Comparison of ENCODE assay signal across 8 cellular contexts in genomic region chr10:18650618-18651017, GRCh38. TPM values are rescaled to one million over a fixed set of nuclear protein-coding genes. Genes with fewer than 3 reads are reported as not detected.
DNase-seq lines count a peak whose midpoint lies in the region; ATAC-seq and TF ChIP-seq lines count a peak whose summit lies in the region.

No MANE protein-coding gene starts in this region.

- H3K36me3 Mint-ChIP-seq in activated CD4-positive, alpha-beta T cell treated with anti-CD3 and anti-CD28 coated beads, Interleukin-2, amount 10 ng/mL, durations not matched to agents 7 days and 5 days (ENCODE audit: low read depth): peaks cover 20% of the 10 kb centered on the region
- H3K36me3 Mint-ChIP-seq in activated T-helper 2 cell treated with anti-CD3 and anti-CD28 coated beads, Interferon-gamma antibody, Interleukin-2, Interleukin-4, amounts not matched to agents 10 μg/mL and 5 μg/mL and 100 μg/mL, durations not matched to agents 14 hours and 24 hours and 36 hours (ENCODE audit: low read depth): peaks cover 13% of the 10 kb centered on the region

- POLR2A ChIA-PET in activated CD4-positive, alpha-beta T cell treated with anti-CD3 and anti-CD28 coated beads, Interleukin-2, amount 10 ng/mL, durations not matched to agents 7 days and 5 days (lab: Charles Lee): no interaction called here

- TF ChIP-seq CTCF in thyroid gland (IDR thresholded peaks at IDR 0.05): no peak

- H3K27ac Mint-ChIP-seq in activated CD4-positive, alpha-beta T cell treated with anti-CD3 and anti-CD28 coated beads, Interleukin-2, amount 10 ng/mL, durations not matched to agents 7 days and 5 days: peak overlapping the region; percentile 98
- peak overlapping the region; percentile 93 for H3K27ac Mint-ChIP-seq in activated T-helper 2 cell treated with anti-CD3 and anti-CD28 coated beads, Interferon-gamma antibody, Interleukin-2, Interleukin-4, amounts not matched to agents 10 μg/mL and 5 μg/mL and 100 μg/mL, durations not matched to agents 14 hours and 24 hours and 36 hours

- DNase-seq in activated CD4-positive, alpha-beta T cell treated with anti-CD3 and anti-CD28 coated beads, Interleukin-2, amount 10 ng/mL, durations not matched to agents 7 days and 5 days: peak; percentile 25
- no peak for DNase-seq in activated CD4-positive, alpha-beta T cell treated with anti-CD3 and anti-CD28 coated beads for 1 hour
- DNase-seq in activated T-helper 2 cell treated with anti-CD3 and anti-CD28 coated beads, Interferon-gamma antibody, Interleukin-2, Interleukin-4, amounts not matched to agents 10 μg/mL and 5 μg/mL and 100 μg/mL, durations not matched to agents 14 hours and 24 hours and 36 hours (ENCODE audit: low spot score): no peak
- peak; percentile 5 for DNase-seq in kidney tubule cell (ENCODE audit: low spot score)
- DNase-seq in thyroid gland: no peak
- DNase-seq in ecto neural progenitor cell (ENCODE audit: low spot score): no peak

- H3K27ac ChIP-seq in thyroid gland: no peak overlapping the region

- no peaks in the 10 kb centered on the region for H3K36me3 ChIP-seq in thyroid gland

- H3K4me3 Mint-ChIP-seq in activated CD4-positive, alpha-beta T cell treated with anti-CD3 and anti-CD28 coated beads, Interleukin-2, amount 10 ng/mL, durations not matched to agents 7 days and 5 days: peak overlapping the region; percentile 97
- peak overlapping the region; percentile 91 for H3K4me3 Mint-ChIP-seq in activated T-helper 2 cell treated with anti-CD3 and anti-CD28 coated beads, Interferon-gamma antibody, Interleukin-2, Interleukin-4, amounts not matched to agents 10 μg/mL and 5 μg/mL and 100 μg/mL, durations not matched to agents 14 hours and 24 hours and 36 hours (ENCODE audit: low read depth)

- CTCF ChIA-PET in activated CD4-positive, alpha-beta T cell treated with anti-CD3 and anti-CD28 coated beads, Interleukin-2, amount 10 ng/mL, durations not matched to agents 7 days and 5 days (lab: Charles Lee): interaction anchor here (1.4 kb wide), 1 partner anchor 13 kb away, joined by 3 read pairs; no protein-coding TSS in a partner anchor

- peaks cover 40% of the 10 kb centered on the region for H3K4me1 Mint-ChIP-seq in activated CD4-positive, alpha-beta T cell treated with anti-CD3 and anti-CD28 coated beads, Interleukin-2, amount 10 ng/mL, durations not matched to agents 7 days and 5 days
- H3K4me1 Mint-ChIP-seq in activated T-helper 2 cell treated with anti-CD3 and anti-CD28 coated beads, Interferon-gamma antibody, Interleukin-2, Interleukin-4, amounts not matched to agents 10 μg/mL and 5 μg/mL and 100 μg/mL, durations not matched to agents 14 hours and 24 hours and 36 hours (ENCODE audit: low read depth): peaks cover 36% of the 10 kb centered on the region

- H3K27me3 ChIP-seq in thyroid gland: no peaks in the 10 kb centered on the region

- peaks cover 4 to 13% of the 10 kb centered on the region in 2 donors for H3K4me1 ChIP-seq in thyroid gland

- no peaks in the 10 kb centered on the region for H3K9me3 Mint-ChIP-seq in activated CD4-positive, alpha-beta T cell treated with anti-CD3 and anti-CD28 coated beads, Interleukin-2, amount 10 ng/mL, durations not matched to agents 7 days and 5 days
- H3K9me3 Mint-ChIP-seq in activated T-helper 2 cell treated with anti-CD3 and anti-CD28 coated beads, Interferon-gamma antibody, Interleukin-2, Interleukin-4, amounts not matched to agents 10 μg/mL and 5 μg/mL and 100 μg/mL, durations not matched to agents 14 hours and 24 hours and 36 hours: no peaks in the 10 kb centered on the region

- H3K4me3 ChIP-seq in thyroid gland (replicated peaks in 1 of 3): peak overlapping the region in 2 of 3 donors; percentile 28 to 48

- no peak for ATAC-seq in GM18498 (IDR thresholded peaks at IDR 0.05; ENCODE audit: unreplicated experiment)
- ATAC-seq in GM19452 (IDR thresholded peaks at IDR 0.05; ENCODE audit: unreplicated experiment): no peak

- 0 to 4% methylated on average over 4 of the region's 4 CpGs for WGBS in thyroid gland, 2 donors

- TF ChIP-seq POLR2A in thyroid gland (IDR thresholded peaks at IDR 0.05): no peak

- intact Hi-C loops in activated T-helper 2 cell treated with anti-CD3 and anti-CD28 coated beads, Interferon-gamma antibody, Interleukin-2, Interleukin-4, amounts not matched to agents 10 μg/mL and 5 μg/mL and 100 μg/mL, durations not matched to agents 14 hours and 24 hours and 36 hours (cut with micrococcal nuclease): loop anchor here (1.0 to 10.0 kb wide), 5 partner anchors 9 to 1836 kb away; partner anchors contain the start of genes ARL5B, RSU1 and STAM
- intact Hi-C loops in thyroid gland (cut with DNase I): no loop called here

- no peaks in the 10 kb centered on the region for H3K27me3 Mint-ChIP-seq in activated CD4-positive, alpha-beta T cell treated with anti-CD3 and anti-CD28 coated beads, Interleukin-2, amount 10 ng/mL, durations not matched to agents 7 days and 5 days
- H3K27me3 Mint-ChIP-seq in activated T-helper 2 cell treated with anti-CD3 and anti-CD28 coated beads, Interferon-gamma antibody, Interleukin-2, Interleukin-4, amounts not matched to agents 10 μg/mL and 5 μg/mL and 100 μg/mL, durations not matched to agents 14 hours and 24 hours and 36 hours (ENCODE audit: low read depth): no peaks in the 10 kb centered on the region

- H3K9me3 ChIP-seq in thyroid gland: no peaks in the 10 kb centered on the region

RNA-seq across cellular contexts. Expression of gene NSUN6, which starts 0.8 kb away (rescaled TPM):
- total RNA-seq in activated CD4-positive, alpha-beta T cell treated with anti-CD3 and anti-CD28 coated beads, Interleukin-2, amount 10 ng/mL, durations not matched to agents 7 days and 5 days: 10 to 100 TPM; 21.7 to 22.0 TPM
- total RNA-seq in activated T-helper 2 cell treated with anti-CD3 and anti-CD28 coated beads, Interferon-gamma antibody, Interleukin-2, Interleukin-4, amounts not matched to agents 10 μg/mL and 5 μg/mL and 100 μg/mL, durations not matched to agents 14 hours and 24 hours and 36 hours: 13.7 and 16.4 TPM in 2 replicates
- total RNA-seq in thyroid gland: 100 to 1,000 TPM in 1 of 4 donors, 10 to 100 TPM in 3; 18.6 to 104 (median 22.5) TPM

RNA-seq across cellular contexts. Expression of gene ARL5B, which starts 8.6 kb away (rescaled TPM):
- 10 to 100 TPM in 1 of 2 experiments, 1 to 10 TPM in 1; 9.8 to 11.6 TPM for total RNA-seq in activated CD4-positive, alpha-beta T cell treated with anti-CD3 and anti-CD28 coated beads, Interleukin-2, amount 10 ng/mL, durations not matched to agents 7 days and 5 days
- total RNA-seq in activated T-helper 2 cell treated with anti-CD3 and anti-CD28 coated beads, Interferon-gamma antibody, Interleukin-2, Interleukin-4, amounts not matched to agents 10 μg/mL and 5 μg/mL and 100 μg/mL, durations not matched to agents 14 hours and 24 hours and 36 hours: 26.1 and 26.4 TPM in 2 replicates
- 10 to 100 TPM; 12.4 to 21.5 (median 15.5) TPM for total RNA-seq in thyroid gland

Comparison
In these comparisons a context has a peak if more than half of its experiments do, and no peak if none do; other contexts are left out.
1. DNase-seq: peak in activated CD4-positive, alpha-beta T cell treated with anti-CD3 and anti-CD28 coated beads, Interleukin-2, amount 10 ng/mL, durations not matched to agents 7 days and 5 days (single experiment) and kidney tubule cell (single experiment); none in activated CD4-positive, alpha-beta T cell treated with anti-CD3 and anti-CD28 coated beads for 1 hour (single experiment), activated T-helper 2 cell treated with anti-CD3 and anti-CD28 coated beads, Interferon-gamma antibody, Interleukin-2, Interleukin-4, amounts not matched to agents 10 μg/mL and 5 μg/mL and 100 μg/mL, durations not matched to agents 14 hours and 24 hours and 36 hours (single experiment), thyroid gland (0 of 2) and ecto neural progenitor cell (single experiment).